Comparison of ENCODE assay signal across 8 cellular contexts in genomic region chr12:121494093-121494787, GRCh38.
DNase-seq lines count a peak whose midpoint lies in the region; ATAC-seq and TF ChIP-seq lines count a peak whose summit lies in the region.

No MANE protein-coding gene starts in this region.

- no peaks in the 10 kb centered on the region for H3K9me2 ChIP-seq in PC-9 (ENCODE audit: insufficient read depth)

- H3K27ac Mint-ChIP-seq in activated T-helper 17 cell treated with anti-CD3 and anti-CD28 coated beads, Interleukin-2, amount 50 U/mL, for 72 hours, result no peak overlapping the region

- no peaks in the 10 kb centered on the region for H3K27me3 Mint-ChIP-seq in activated T-helper 17 cell treated with anti-CD3 and anti-CD28 coated beads, Interleukin-2, amount 50 U/mL, for 72 hours

- CTCF ChIA-PET in PC-9 (lab: Charles Lee), result interaction anchor here (0.5 kb wide), 1 partner anchor 164 kb away, joined by 10 read pairs; no protein-coding TSS in a partner anchor

- BruUV-seq in PC-9 (replicated peaks; lab: Mats Ljungman, UMichigan), result no TSS peak

- H3K4me3 ChIP-seq in PC-9, result no peak overlapping the region
- H3K4me3 ChIP-seq in gastrocnemius medialis, result no peak overlapping the region

- H3F3A ChIP-seq in PC-9 (ENCODE audit: insufficient read depth, low read depth), result no peaks in the 10 kb centered on the region

- ATAC-seq in activated T-helper 17 cell treated with anti-CD3 and anti-CD28 coated beads, Interleukin-2, amount 50 U/mL, for 72 hours (replicated peaks), result peak; percentile 51
- ATAC-seq in foreskin keratinocyte (peak; percentile 32), gastrocnemius medialis (peak in 1 of 2 donors; percentile 33), HG02840 (IDR thresholded peaks at IDR 0.05; ENCODE audit: low FRiP score, unreplicated experiment) (no peak), GM18505 (IDR thresholded peaks at IDR 0.05; ENCODE audit: unreplicated experiment) (no peak)

- peak; percentile 13 to 37 (median 25) for DNase-seq in NCI-H1417 (lab: John Stamatoyannopoulos, UW)
- DNase-seq in NCI-H1417 treated with DMSO at 0.1 percent for 48 hours (lab: John Stamatoyannopoulos, UW), result no peak
- DNase-seq in PC-9, result peak in 1 of 2 experiments; percentile 39
- DNase-seq in foreskin keratinocyte, result peak in 1 of 2 donors; percentile 9
- DNase-seq in gastrocnemius medialis, result no peak

- in situ Hi-C loops in gastrocnemius medialis (cut with MboI; ENCODE audit: low sequenced_read_pairs in 4 of 4), result loop anchor here in 2 of 4 donors (10.0 kb wide), 1 partner anchor 181 kb away; no protein-coding TSS in a partner anchor

- TF ChIP-seq CTCF in PC-9 (conservative IDR thresholded peaks at IDR 0.05) (peak; percentile 90), foreskin keratinocyte (conservative IDR thresholded peaks at IDR 0.05) (peak; percentile 77), gastrocnemius medialis (IDR thresholded peaks at IDR 0.05 in 4 of 5, conservative IDR thresholded peaks at IDR 0.05 in 1 of 5) (peak; percentile 33 to 67 (median 51))

- POLR2A ChIA-PET in PC-9 (lab: Charles Lee; ENCODE audit: unreplicated experiment), result no interaction called here

- TF ChIP-seq POLR2A in gastrocnemius medialis (IDR thresholded peaks at IDR 0.05), result no peak
- TF ChIP-seq POLR2A in GM18505 (IDR thresholded peaks at IDR 0.05; ENCODE audit: borderline replicate concordance, extremely low read depth, insufficient read depth, insufficient read length), result no peak

- H3K9me3 Mint-ChIP-seq in activated T-helper 17 cell treated with anti-CD3 and anti-CD28 coated beads, Interleukin-2, amount 50 U/mL, for 72 hours, result no peaks in the 10 kb centered on the region

- H3K9me3 ChIP-seq in PC-9 (ENCODE audit: insufficient read depth, low read depth) (no peaks in the 10 kb centered on the region), gastrocnemius medialis (no peaks in the 10 kb centered on the region)

- H3K27ac ChIP-seq in PC-9, result no peak overlapping the region
- no peak overlapping the region for H3K27ac ChIP-seq in foreskin keratinocyte
- H3K27ac ChIP-seq in gastrocnemius medialis, result no peak overlapping the region

- no peaks in the 10 kb centered on the region for H3K27me3 ChIP-seq in PC-9 (ENCODE audit: insufficient read depth, low read depth)
- H3K27me3 ChIP-seq in foreskin keratinocyte, result no peaks in the 10 kb centered on the region
- no peaks in the 10 kb centered on the region for H3K27me3 ChIP-seq in gastrocnemius medialis

- H3K36me3 Mint-ChIP-seq in activated T-helper 17 cell treated with anti-CD3 and anti-CD28 coated beads, Interleukin-2, amount 50 U/mL, for 72 hours (ENCODE audit: low read depth), result peaks cover 38% of the 10 kb centered on the region

- H3K36me3 ChIP-seq in PC-9 (ENCODE audit: low read depth), result no peaks in the 10 kb centered on the region
- no peaks in the 10 kb centered on the region for H3K36me3 ChIP-seq in gastrocnemius medialis

- intact Hi-C loops in PC-9 (cut with micrococcal nuclease; ENCODE audit: unreplicated experiment), result no loop called here
- intact Hi-C loops in gastrocnemius medialis (cut with DNase I; ENCODE audit: low total_unique reads), result no loop called here

- H3K4me3 Mint-ChIP-seq in activated T-helper 17 cell treated with anti-CD3 and anti-CD28 coated beads, Interleukin-2, amount 50 U/mL, for 72 hours, result no peak overlapping the region

- no peak overlapping the region for H2AFZ ChIP-seq in PC-9

- H3K4me1 ChIP-seq in PC-9 (replicated peaks; ENCODE audit: insufficient read depth) (no peaks in the 10 kb centered on the region), foreskin keratinocyte (no peaks in the 10 kb centered on the region), gastrocnemius medialis (no peaks in the 10 kb centered on the region)

- no peaks in the 10 kb centered on the region; the same call in 1 of the 2 replicates for H4K20me1 ChIP-seq in PC-9 (ENCODE audit: insufficient read depth)

- no peaks in the 10 kb centered on the region for H3K4me1 Mint-ChIP-seq in activated T-helper 17 cell treated with anti-CD3 and anti-CD28 coated beads, Interleukin-2, amount 50 U/mL, for 72 hours

- no peaks in the 10 kb centered on the region for H3K79me2 ChIP-seq in PC-9 (ENCODE audit: low read depth)

- H3K4me2 ChIP-seq in PC-9, result no peak overlapping the region

Comparison
In these comparisons a context has a peak if more than half of its experiments do, and no peak if none do; other contexts are left out.
1. DNase-seq: peak in NCI-H1417 (3 of 3); none in NCI-H1417 treated with DMSO at 0.1 percent for 48 hours (single experiment) and gastrocnemius medialis (0 of 2).
2. ATAC-seq: peak in activated T-helper 17 cell treated with anti-CD3 and anti-CD28 coated beads, Interleukin-2, amount 50 U/mL, for 72 hours (single experiment) and foreskin keratinocyte (single experiment); none in HG02840 (single experiment) and GM18505 (single experiment).
3. Peak in every context shown above with its lines, with median percentiles within 50 percentile points of each other: CTCF ChIP-seq.